Comparison of ENCODE assay signal across 13 cellular contexts in the genomic region with DNA sequence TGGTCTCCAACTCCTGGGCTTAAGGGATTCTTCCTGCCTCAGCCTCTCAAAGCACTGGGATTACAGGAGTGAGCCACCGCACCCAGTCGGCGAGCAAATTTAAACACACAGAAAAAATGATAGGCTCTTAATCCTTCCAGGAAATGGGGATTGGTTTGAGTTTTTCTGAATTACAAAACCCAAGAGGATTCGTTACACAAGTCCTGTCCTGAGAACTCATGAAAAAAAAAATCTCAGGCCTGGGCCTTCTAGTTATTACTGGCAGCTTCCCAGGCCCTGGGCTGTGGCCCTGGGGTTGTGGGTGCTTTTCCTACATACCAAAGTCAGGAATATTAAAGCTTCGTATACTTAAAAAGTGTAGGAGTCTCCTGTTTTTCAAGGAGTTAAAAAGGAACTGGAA. TPM values are rescaled to one million over a fixed set of nuclear protein-coding genes. Genes with fewer than 3 reads are reported as not detected.
A peak's percentile ranks its signal among the peaks of the same experiment; 100 is the strongest.
DNase-seq lines count a peak whose midpoint lies in the region; ATAC-seq and TF ChIP-seq lines count a peak whose summit lies in the region.
"Had no signal": no experiment of that assay in that cellular context is flagged by ENCODE, and none has a peak within 500 bp of the region (broad histone marks: within the 10 kb centered on the region; RNA-seq: fewer than 3 reads in every experiment).

No MANE protein-coding gene starts in this region.

- intact Hi-C loops in heart left ventricle (cut with DNase I), result no loop called here

- no peaks in the 10 kb centered on the region for H3K27me3 ChIP-seq in heart left ventricle

- H3K4me3 ChIP-seq in astrocyte of the cerebellum (ENCODE audit: low read depth, low read length), result no peak overlapping the region
- no peak overlapping the region for H3K4me3 ChIP-seq in heart left ventricle
- H3K4me3 ChIP-seq in skin epidermis, result no peak overlapping the region

- H3K4me1 ChIP-seq in heart left ventricle, result peaks cover 0 to 85% (median under 1%) of the 10 kb centered on the region in 12 donors

- DNase-seq in EL (peak; percentile 79), astrocyte of the cerebellum (ENCODE audit: low read depth) (peak; percentile 66), heart left ventricle (peak in 4 of 5 donors; percentile 37 to 62 (median 46)), NCI-H187 treated with DMSO at 0.1 percent for 48 hours (lab: John Stamatoyannopoulos, UW) (no peak), activated gamma-delta T cell treated with Interleukin-2 at 50 U/mL for 16 hours (no peak), NK-92 (lab: John Stamatoyannopoulos, UW; ENCODE audit: unreplicated experiment) (no peak), left lobe of liver (ENCODE audit: low spot score) (no peak)
- DNase-seq: CD8-positive, alpha-beta memory T cell; H7; NCI-H1930; NK-92 treated with Interleukin-12 subunit alpha and Interleukin-12 subunit beta, amount 100 ng/mL, for 24 hours; small intestine had no signal

- no peaks in the 10 kb centered on the region for H3K9me3 ChIP-seq in heart left ventricle

- no peak for TF ChIP-seq POLR2A in heart left ventricle (IDR thresholded peaks at IDR 0.05)

- in situ Hi-C loops in astrocyte of the cerebellum (cut with HindIII; ENCODE audit: low sequenced_read_pairs), result no loop called here

- peak overlapping the region in 8 of 12 donors; percentile 28 to 74 (median 64) for H3K27ac ChIP-seq in heart left ventricle
- peak overlapping the region in 11 of 21 experiments; percentile 32 to 67 (median 45) for H3K27ac ChIP-seq in skin epidermis

- WGBS in heart left ventricle, 4 donors, result 60 to 78% (median 69%) methylated on average over 5 of the region's 5 CpGs

- no peaks in the 10 kb centered on the region for H3K36me3 ChIP-seq in heart left ventricle

- ATAC-seq in heart left ventricle, result peak in 3 of 4 donors; percentile 23 to 57 (median 38)
- ATAC-seq in left lobe of liver, result no peak

- TF ChIP-seq CTCF in astrocyte of the cerebellum (IDR thresholded peaks at IDR 0.05; ENCODE audit: low read depth, low read length, missing control alignments) (no peak), heart left ventricle (IDR thresholded peaks at IDR 0.05) (no peak)

RNA-seq across cellular contexts. Expression of a gene that starts 6.2 kb away (rescaled TPM):
- total RNA-seq in heart left ventricle (10 to 100 TPM; 25.1 to 83.3 (median 35.7) TPM), left lobe of liver (14.9 TPM)
- polyA plus RNA-seq in heart left ventricle, result 10 to 100 TPM; 25.1 to 27.3 TPM

Comparison
In these comparisons a context has a peak if more than half of its experiments do, and no peak if none do; other contexts are left out.
1. DNase-seq: peak in EL (single experiment), astrocyte of the cerebellum (single experiment) and heart left ventricle (4 of 5); none in NCI-H187 treated with DMSO at 0.1 percent for 48 hours (single experiment), activated gamma-delta T cell treated with Interleukin-2 at 50 U/mL for 16 hours (single experiment), NK-92 (single experiment) and left lobe of liver (single experiment).